1 cellular context compared by ENCODE assay signal in the genomic region with DNA sequence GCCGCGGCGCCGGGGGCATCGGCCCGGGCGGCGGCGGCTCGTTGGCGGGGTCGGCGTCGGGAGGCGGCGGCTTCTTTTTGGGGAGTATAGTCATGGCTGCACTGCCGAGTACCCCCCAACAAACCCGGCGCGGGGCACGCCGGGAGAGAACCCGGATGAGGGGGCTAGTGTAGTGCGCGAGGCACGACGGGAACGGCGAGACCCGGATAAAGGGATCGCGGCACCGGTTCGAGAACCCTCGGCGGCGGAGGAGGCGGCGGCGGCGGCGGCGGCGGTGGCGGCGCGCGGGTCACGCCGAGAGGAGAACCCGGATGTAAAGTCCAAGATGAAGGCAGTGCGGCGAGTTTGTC.
TF ChIP-seq lines count a peak whose summit lies in the region.

A gene with protein sequence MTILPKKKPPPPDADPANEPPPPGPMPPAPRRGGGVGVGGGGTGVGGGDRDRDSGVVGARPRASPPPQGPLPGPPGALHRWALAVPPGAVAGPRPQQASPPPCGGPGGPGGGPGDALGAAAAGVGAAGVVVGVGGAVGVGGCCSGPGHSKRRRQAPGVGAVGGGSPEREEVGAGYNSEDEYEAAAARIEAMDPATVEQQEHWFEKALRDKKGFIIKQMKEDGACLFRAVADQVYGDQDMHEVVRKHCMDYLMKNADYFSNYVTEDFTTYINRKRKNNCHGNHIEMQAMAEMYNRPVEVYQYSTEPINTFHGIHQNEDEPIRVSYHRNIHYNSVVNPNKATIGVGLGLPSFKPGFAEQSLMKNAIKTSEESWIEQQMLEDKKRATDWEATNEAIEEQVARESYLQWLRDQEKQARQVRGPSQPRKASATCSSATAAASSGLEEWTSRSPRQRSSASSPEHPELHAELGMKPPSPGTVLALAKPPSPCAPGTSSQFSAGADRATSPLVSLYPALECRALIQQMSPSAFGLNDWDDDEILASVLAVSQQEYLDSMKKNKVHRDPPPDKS (minus strand): TSS at position 131 of the 350 bp plus-strand sequence. CDS start 37 bp downstream, at position 94.

TF ChIP-seq in liver, 16 proteins besides CTCF, POLR2A, EP300 and RAD21 (continued from another document):
- TF ChIP-seq, protein P1, sequence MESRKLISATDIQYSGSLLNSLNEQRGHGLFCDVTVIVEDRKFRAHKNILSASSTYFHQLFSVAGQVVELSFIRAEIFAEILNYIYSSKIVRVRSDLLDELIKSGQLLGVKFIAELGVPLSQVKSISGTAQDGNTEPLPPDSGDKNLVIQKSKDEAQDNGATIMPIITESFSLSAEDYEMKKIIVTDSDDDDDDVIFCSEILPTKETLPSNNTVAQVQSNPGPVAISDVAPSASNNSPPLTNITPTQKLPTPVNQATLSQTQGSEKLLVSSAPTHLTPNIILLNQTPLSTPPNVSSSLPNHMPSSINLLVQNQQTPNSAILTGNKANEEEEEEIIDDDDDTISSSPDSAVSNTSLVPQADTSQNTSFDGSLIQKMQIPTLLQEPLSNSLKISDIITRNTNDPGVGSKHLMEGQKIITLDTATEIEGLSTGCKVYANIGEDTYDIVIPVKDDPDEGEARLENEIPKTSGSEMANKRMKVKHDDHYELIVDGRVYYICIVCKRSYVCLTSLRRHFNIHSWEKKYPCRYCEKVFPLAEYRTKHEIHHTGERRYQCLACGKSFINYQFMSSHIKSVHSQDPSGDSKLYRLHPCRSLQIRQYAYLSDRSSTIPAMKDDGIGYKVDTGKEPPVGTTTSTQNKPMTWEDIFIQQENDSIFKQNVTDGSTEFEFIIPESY (IDR thresholded peaks at IDR 0.05) = no peak
- no peak for TF ChIP-seq GABPA (IDR thresholded peaks at IDR 0.05 in 1 of 2, conservative IDR thresholded peaks at IDR 0.05 in 1 of 2)
